In the genomic region with DNA sequence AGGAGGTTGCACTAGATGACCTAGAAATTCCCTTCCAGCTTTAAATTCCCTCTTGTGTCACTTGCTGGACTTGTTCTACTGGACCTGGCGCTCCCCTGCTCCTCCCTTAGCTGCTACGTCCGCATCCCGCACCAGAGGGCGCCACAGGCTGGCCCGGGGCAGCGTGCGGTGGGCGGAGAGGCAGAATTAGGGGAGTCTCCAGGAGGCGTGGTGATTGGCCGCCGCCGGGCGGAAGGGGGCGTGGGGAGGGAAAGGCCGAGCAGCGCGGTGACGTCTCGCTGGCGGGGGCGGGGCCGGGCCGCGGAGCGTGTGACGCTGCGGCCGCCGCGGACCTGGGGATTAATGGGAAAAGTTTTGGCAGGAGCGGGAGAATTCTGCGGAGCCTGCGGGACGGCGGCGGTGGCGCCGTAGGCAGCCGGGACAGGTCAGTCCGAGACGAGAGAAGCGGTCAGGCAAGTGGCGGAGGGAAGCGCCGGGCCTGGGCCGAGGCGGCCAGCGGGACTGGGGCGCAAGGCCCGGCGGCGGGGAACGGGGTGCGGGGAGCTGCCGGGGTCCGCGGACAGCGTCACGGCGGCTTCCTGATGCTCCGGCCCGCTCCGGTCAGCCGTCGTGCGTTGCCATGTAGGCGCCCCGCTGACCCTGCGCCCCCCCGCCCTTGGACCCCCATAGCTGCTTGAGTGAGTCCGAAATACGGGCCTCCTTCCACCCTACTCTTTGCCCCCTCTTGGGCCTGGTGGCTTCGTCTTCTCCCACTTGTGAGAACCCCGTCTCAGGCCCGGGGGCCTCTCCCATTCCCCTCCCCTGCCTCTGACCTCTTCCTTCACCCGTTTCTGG, we compare ENCODE assay signal across 8 cellular contexts. TPM values are rescaled to one million over a fixed set of nuclear protein-coding genes. Genes with fewer than 3 reads are reported as not detected.
DNase-seq lines count a peak whose midpoint lies in the region; ATAC-seq and TF ChIP-seq lines count a peak whose summit lies in the region.

PPARD (plus strand) TSS at position 301 of the 834 bp plus-strand sequence. CDS start 68,530 bp downstream, outside the sequence.

- peaks cover 0 to 2% (median 0%) of the 10 kb centered on the region in 7 donors for H3K9me3 Mint-ChIP-seq in CD14-positive monocyte

- H3K27me3 Mint-ChIP-seq in CD14-positive monocyte (ENCODE audit: low read depth in 3 of 3): peaks cover 8 to 29% (median 21%) of the 10 kb centered on the region in 3 donors

- TF ChIP-seq CTCF in CD14-positive monocyte (IDR thresholded peaks at IDR 0.05) (peak; percentile 97), liver (IDR thresholded peaks at IDR 0.05; ENCODE audit: low read depth, low read length, missing input control) (peak; percentile 100)

- ATAC-seq in GM19351 (IDR thresholded peaks at IDR 0.05; ENCODE audit: unreplicated experiment): peak; percentile 96
- peak; percentile 95 for ATAC-seq in HG03521 (IDR thresholded peaks at IDR 0.05; ENCODE audit: unreplicated experiment)

- no peaks in the 10 kb centered on the region for H3K9me3 ChIP-seq in liver (ENCODE audit: control insufficient read depth in 4 of 4, low read length in 3 of 4)

- peak within 1 kb of the TSS; percentile 88 to 98 (median 95) for H3K27ac Mint-ChIP-seq in CD14-positive monocyte

- peaks cover 42% of the 10 kb centered on the region for H3K4me1 Mint-ChIP-seq in CD14-positive monocyte

- peak; percentile 100 for TF ChIP-seq RAD21 in liver (IDR thresholded peaks at IDR 0.05)

- H3K27ac ChIP-seq in liver (ENCODE audit: low read depth in 1 of 2, low read length in 2 of 2): peak within 1 kb of the TSS; percentile 83 to 84

- peak within 1 kb of the TSS; percentile 66 to 77 for H3K9ac ChIP-seq in liver (ENCODE audit: low read depth in 1 of 2, low read length in 2 of 2)

- DNase-seq in CD14-positive monocyte (ENCODE audit: low spot score) (peak; percentile 97), NCI-H69 (lab: John Stamatoyannopoulos, UW) (peak; percentile 97), dedifferentiated amniotic fluid mesenchymal stem cell (ENCODE audit: extremely low spot score) (peak; percentile 94)
- DNase-seq in activated CD4-positive, alpha-beta T cell treated with anti-CD3 and anti-CD28 coated beads, Interleukin-2, amount 50 U/mL, for 1 hour: peak; percentile 97
- DNase-seq in stimulated activated CD4-positive, alpha-beta T cell treated with anti-CD3 and anti-CD28 coated beads, Interleukin-4, amount 100 ng/mL, for 24 hours: peak; percentile 98

- peaks cover 0 to 10% (median 6%) of the 10 kb centered on the region in 4 donors for H3K36me3 ChIP-seq in liver (ENCODE audit: control insufficient read depth in 4 of 4, insufficient read depth in 3 of 4, low read depth in 1 of 4, low read length in 3 of 4)

- H3K4me3 ChIP-seq in liver (ENCODE audit: low read depth in 1 of 3, low read length in 3 of 3): peak within 1 kb of the TSS; percentile 73 to 91 (median 86)

- H3K4me1 ChIP-seq in liver (ENCODE audit: control insufficient read depth in 4 of 4, insufficient read depth in 4 of 4, low read length in 3 of 4): peaks cover 0 to 26% (median 22%) of the 10 kb centered on the region in 4 donors

- intact Hi-C loops in CD14-positive monocyte (cut with micrococcal nuclease): loop anchor here (1.0 to 5.0 kb wide), 6 partner anchors 28 to 126 kb away; partner anchors contain the start of genes RPL10A (in 2 of the 2) and FANCE (in 1 of the 2)

- no peaks in the 10 kb centered on the region for H3K27me3 ChIP-seq in liver (ENCODE audit: control insufficient read depth in 4 of 4, insufficient read depth in 4 of 4, low read length in 3 of 4)

- under 1% methylated on average over 77 of the region's 77 CpGs for WGBS in liver

- H3K36me3 Mint-ChIP-seq in CD14-positive monocyte: peaks cover 34 to 37% of the 10 kb centered on the region in 2 donors

- peak within 1 kb of the TSS; percentile 96 for H3K4me3 Mint-ChIP-seq in CD14-positive monocyte

TF ChIP-seq in liver, 16 proteins besides CTCF, POLR2A, EP300 and RAD21:
- peak in 1 of 2 donors; percentile 26 for TF ChIP-seq HNF4A (conservative IDR thresholded peaks at IDR 0.05)
- peak; percentile 69 for TF ChIP-seq SP1 (IDR thresholded peaks at IDR 0.05)
- no peak for TF ChIP-seq REST (IDR thresholded peaks at IDR 0.05)
- no peak for TF ChIP-seq HNF4G (IDR thresholded peaks at IDR 0.05)
- peak; percentile 22 for TF ChIP-seq FOXA1 (IDR thresholded peaks at IDR 0.05)
- no peak for TF ChIP-seq ATF3 (IDR thresholded peaks at IDR 0.05)
- TF ChIP-seq MAX (IDR thresholded peaks at IDR 0.05): no peak
- TF ChIP-seq RXRA (IDR thresholded peaks at IDR 0.05): no peak
- TF ChIP-seq JUND (IDR thresholded peaks at IDR 0.05): no peak
- TF ChIP-seq TAF1 (conservative IDR thresholded peaks at IDR 0.05): no peak
- peak; percentile 73 to 86 for TF ChIP-seq EGR1 (IDR thresholded peaks at IDR 0.05; ENCODE audit: low read depth in 2 of 2)
- no peak for TF ChIP-seq NR2F2 (IDR thresholded peaks at IDR 0.05)
- TF ChIP-seq GABPA (IDR thresholded peaks at IDR 0.05 in 1 of 2, conservative IDR thresholded peaks at IDR 0.05 in 1 of 2): peak in 1 of 2 donors; percentile 42
- no peak for TF ChIP-seq FOXA2 (IDR thresholded peaks at IDR 0.05)
- TF ChIP-seq, protein P1, sequence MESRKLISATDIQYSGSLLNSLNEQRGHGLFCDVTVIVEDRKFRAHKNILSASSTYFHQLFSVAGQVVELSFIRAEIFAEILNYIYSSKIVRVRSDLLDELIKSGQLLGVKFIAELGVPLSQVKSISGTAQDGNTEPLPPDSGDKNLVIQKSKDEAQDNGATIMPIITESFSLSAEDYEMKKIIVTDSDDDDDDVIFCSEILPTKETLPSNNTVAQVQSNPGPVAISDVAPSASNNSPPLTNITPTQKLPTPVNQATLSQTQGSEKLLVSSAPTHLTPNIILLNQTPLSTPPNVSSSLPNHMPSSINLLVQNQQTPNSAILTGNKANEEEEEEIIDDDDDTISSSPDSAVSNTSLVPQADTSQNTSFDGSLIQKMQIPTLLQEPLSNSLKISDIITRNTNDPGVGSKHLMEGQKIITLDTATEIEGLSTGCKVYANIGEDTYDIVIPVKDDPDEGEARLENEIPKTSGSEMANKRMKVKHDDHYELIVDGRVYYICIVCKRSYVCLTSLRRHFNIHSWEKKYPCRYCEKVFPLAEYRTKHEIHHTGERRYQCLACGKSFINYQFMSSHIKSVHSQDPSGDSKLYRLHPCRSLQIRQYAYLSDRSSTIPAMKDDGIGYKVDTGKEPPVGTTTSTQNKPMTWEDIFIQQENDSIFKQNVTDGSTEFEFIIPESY (IDR thresholded peaks at IDR 0.05): no peak
- TF ChIP-seq YY1 (IDR thresholded peaks at IDR 0.05): no peak

RNA-seq across cellular contexts. Expression of gene PPARD, which starts in this region (rescaled TPM):
- polyA plus RNA-seq in CD14-positive monocyte: 1 to 10 TPM; 1.2 to 2.4 TPM
- 1 to 10 TPM; 2.1 to 7.3 TPM for total RNA-seq in liver
- 1 to 10 TPM; 2.8 to 7.8 TPM for polyA plus RNA-seq in liver

Comparison
In these comparisons a context has a peak if more than half of its experiments do, and no peak if none do; other contexts are left out.
1. Peak in every context shown above with its lines: DNase-seq, ATAC-seq, H3K4me3 ChIP-seq and H3K27ac ChIP-seq.